Comparison of ENCODE assay signal across 1 cellular context in genomic region chr13:97133955-97134354, GRCh38.
TF ChIP-seq lines count a peak whose summit lies in the region.

No MANE protein-coding gene starts in this region.

TF ChIP-seq in HepG2, 621 proteins besides CTCF, POLR2A, EP300 and RAD21 (continued from another document):
- TF ChIP-seq, protein P1, sequence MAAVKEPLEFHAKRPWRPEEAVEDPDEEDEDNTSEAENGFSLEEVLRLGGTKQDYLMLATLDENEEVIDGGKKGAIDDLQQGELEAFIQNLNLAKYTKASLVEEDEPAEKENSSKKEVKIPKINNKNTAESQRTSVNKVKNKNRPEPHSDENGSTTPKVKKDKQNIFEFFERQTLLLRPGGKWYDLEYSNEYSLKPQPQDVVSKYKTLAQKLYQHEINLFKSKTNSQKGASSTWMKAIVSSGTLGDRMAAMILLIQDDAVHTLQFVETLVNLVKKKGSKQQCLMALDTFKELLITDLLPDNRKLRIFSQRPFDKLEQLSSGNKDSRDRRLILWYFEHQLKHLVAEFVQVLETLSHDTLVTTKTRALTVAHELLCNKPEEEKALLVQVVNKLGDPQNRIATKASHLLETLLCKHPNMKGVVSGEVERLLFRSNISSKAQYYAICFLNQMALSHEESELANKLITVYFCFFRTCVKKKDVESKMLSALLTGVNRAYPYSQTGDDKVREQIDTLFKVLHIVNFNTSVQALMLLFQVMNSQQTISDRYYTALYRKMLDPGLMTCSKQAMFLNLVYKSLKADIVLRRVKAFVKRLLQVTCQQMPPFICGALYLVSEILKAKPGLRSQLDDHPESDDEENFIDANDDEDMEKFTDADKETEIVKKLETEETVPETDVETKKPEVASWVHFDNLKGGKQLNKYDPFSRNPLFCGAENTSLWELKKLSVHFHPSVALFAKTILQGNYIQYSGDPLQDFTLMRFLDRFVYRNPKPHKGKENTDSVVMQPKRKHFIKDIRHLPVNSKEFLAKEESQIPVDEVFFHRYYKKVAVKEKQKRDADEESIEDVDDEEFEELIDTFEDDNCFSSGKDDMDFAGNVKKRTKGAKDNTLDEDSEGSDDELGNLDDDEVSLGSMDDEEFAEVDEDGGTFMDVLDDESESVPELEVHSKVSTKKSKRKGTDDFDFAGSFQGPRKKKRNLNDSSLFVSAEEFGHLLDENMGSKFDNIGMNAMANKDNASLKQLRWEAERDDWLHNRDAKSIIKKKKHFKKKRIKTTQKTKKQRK (IDR thresholded peaks at IDR 0.05; ENCODE audit: low read length), result no peak
- no peak for TF ChIP-seq RARG (CRISPR knock-in tag; IDR thresholded peaks at IDR 0.05; ENCODE audit: low read depth)
- TF ChIP-seq FOSL2 (CRISPR knock-in tag; IDR thresholded peaks at IDR 0.05), result peak; percentile 75
- TF ChIP-seq, protein P2, sequence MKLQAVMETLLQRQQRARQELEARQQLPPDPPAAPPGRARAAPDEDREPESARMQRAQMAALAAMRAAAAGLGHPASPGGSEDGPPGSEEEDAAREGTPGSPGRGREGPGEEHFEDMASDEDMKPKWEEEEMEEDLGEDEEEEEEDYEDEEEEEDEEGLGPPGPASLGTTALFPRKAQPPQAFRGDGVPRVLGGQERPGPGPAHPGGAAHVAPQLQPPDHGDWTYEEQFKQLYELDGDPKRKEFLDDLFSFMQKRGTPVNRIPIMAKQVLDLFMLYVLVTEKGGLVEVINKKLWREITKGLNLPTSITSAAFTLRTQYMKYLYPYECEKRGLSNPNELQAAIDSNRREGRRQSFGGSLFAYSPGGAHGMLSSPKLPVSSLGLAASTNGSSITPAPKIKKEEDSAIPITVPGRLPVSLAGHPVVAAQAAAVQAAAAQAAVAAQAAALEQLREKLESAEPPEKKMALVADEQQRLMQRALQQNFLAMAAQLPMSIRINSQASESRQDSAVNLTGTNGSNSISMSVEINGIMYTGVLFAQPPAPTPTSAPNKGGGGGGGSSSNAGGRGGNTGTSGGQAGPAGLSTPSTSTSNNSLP (IDR thresholded peaks at IDR 0.05; ENCODE audit: low read depth, low read length), result peak; percentile 24; the same call in 1 of the 2 replicates
- TF ChIP-seq NKX3-1 (CRISPR knock-in tag; IDR thresholded peaks at IDR 0.05), result no peak
- TF ChIP-seq ZNF878 (CRISPR knock-in tag; IDR thresholded peaks at IDR 0.05), result no peak
- TF ChIP-seq ZNF292 (CRISPR knock-in tag; IDR thresholded peaks at IDR 0.05; ENCODE audit: borderline replicate concordance, low read depth), result no peak
- TF ChIP-seq ZNF576 (CRISPR knock-in tag; IDR thresholded peaks at IDR 0.05), result no peak
- TF ChIP-seq ZFP41 (CRISPR knock-in tag; IDR thresholded peaks at IDR 0.05; ENCODE audit: borderline replicate concordance), result no peak
- no peak for TF ChIP-seq SOX6 (IDR thresholded peaks at IDR 0.05)
- no peak for TF ChIP-seq SOX6 (CRISPR knock-in tag; IDR thresholded peaks at IDR 0.05)
- no peak for TF ChIP-seq HDAC1 (CRISPR knock-in tag; IDR thresholded peaks at IDR 0.05)
- TF ChIP-seq ZNF205 (CRISPR knock-in tag; IDR thresholded peaks at IDR 0.05), result no peak
- no peak for TF ChIP-seq ELK4 (CRISPR knock-in tag; IDR thresholded peaks at IDR 0.05; ENCODE audit: borderline replicate concordance)
- TF ChIP-seq SKI (IDR thresholded peaks at IDR 0.05; ENCODE audit: partially characterized antibody), result no peak
- no peak for TF ChIP-seq ZNF431 (CRISPR knock-in tag; IDR thresholded peaks at IDR 0.05; ENCODE audit: borderline replicate concordance, low read depth)
- TF ChIP-seq MAFF (IDR thresholded peaks at IDR 0.05; ENCODE audit: low read depth, low read length), result no peak
- no peak for TF ChIP-seq MED8 (CRISPR knock-in tag; IDR thresholded peaks at IDR 0.05; ENCODE audit: insufficient replicate concordance)
- TF ChIP-seq, protein P3, sequence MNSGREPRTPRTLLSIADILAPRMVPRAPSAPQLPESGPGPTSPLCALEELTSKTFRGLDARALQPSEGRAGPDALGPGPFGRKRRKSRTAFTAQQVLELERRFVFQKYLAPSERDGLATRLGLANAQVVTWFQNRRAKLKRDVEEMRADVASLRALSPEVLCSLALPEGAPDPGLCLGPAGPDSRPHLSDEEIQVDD (CRISPR knock-in tag; IDR thresholded peaks at IDR 0.05; ENCODE audit: borderline replicate concordance), result no peak
